Comparison of ENCODE assay signal across 28 cellular contexts in genomic region chr2:88841224-88841929, GRCh38.
A peak's percentile ranks its signal among the peaks of the same experiment; 100 is the strongest.
DNase-seq lines count a peak whose midpoint lies in the region; ATAC-seq and TF ChIP-seq lines count a peak whose summit lies in the region.
"Had no signal": no experiment of that assay in that cellular context is flagged by ENCODE, and none has a peak within 500 bp of the region (broad histone marks: within the 10 kb centered on the region; RNA-seq: fewer than 3 reads in every experiment).

No MANE protein-coding gene starts in this region.

- peaks cover 34% of the 10 kb centered on the region for H3K79me2 ChIP-seq in SU-DHL-6 (ENCODE audit: insufficient read depth, low read length)

- no peaks in the 10 kb centered on the region for H3K4me1 Mint-ChIP-seq in activated T-helper 1 cell treated with anti-CD3 and anti-CD28 coated beads, Interleukin-12 subunit alpha, Interleukin-12 subunit beta, Interleukin-2, Interleukin-4 antibody, amounts not matched to agents 30 ng/mL and 10 ng/mL and 1 ng/mL, durations not matched to agents 14 hours and 24 hours and 36 hours (ENCODE audit: low read depth)
- H3K4me1 Mint-ChIP-seq: WTC11 had no signal

- no peaks in the 10 kb centered on the region for H3K36me3 Mint-ChIP-seq in activated T-helper 1 cell treated with anti-CD3 and anti-CD28 coated beads, Interleukin-12 subunit alpha, Interleukin-12 subunit beta, Interleukin-2, Interleukin-4 antibody, amounts not matched to agents 30 ng/mL and 10 ng/mL and 1 ng/mL, durations not matched to agents 14 hours and 24 hours and 36 hours (ENCODE audit: low read depth)
- H3K36me3 Mint-ChIP-seq: activated naive CD4-positive, alpha-beta T cell treated with anti-CD3 and anti-CD28 coated beads, Interleukin-2, amount 50 U/mL, for 24 hours had no signal

- WGBS in thyroid gland, 2 donors, result 39 to 51% methylated on average over 8 of the region's 8 CpGs

- H3F3A ChIP-seq in SU-DHL-6 (ENCODE audit: insufficient read depth), result peaks cover 73% of the 10 kb centered on the region

- peak overlapping the region; percentile 73 for H3K4me2 ChIP-seq in SU-DHL-6 (ENCODE audit: low read depth, low read length, poor library complexity, severe bottlenecking)

- no peak overlapping the region for H3K4me3 Mint-ChIP-seq in activated T-helper 1 cell treated with anti-CD3 and anti-CD28 coated beads, Interleukin-12 subunit alpha, Interleukin-12 subunit beta, Interleukin-2, Interleukin-4 antibody, amounts not matched to agents 30 ng/mL and 10 ng/mL and 1 ng/mL, durations not matched to agents 14 hours and 24 hours and 36 hours
- H3K4me3 Mint-ChIP-seq: activated naive CD4-positive, alpha-beta T cell treated with anti-CD3 and anti-CD28 coated beads, Interleukin-2, amount 50 U/mL, for 24 hours; CD4-positive, alpha-beta T cell; WTC11 had no signal

- DNase-seq in DMS53 (lab: John Stamatoyannopoulos, UW), result peak; percentile 56
- no peak for DNase-seq in DMS53 treated with DMSO at 0.1 percent for 48 hours (lab: John Stamatoyannopoulos, UW; ENCODE audit: unreplicated experiment)
- DNase-seq in thyroid gland, result peak; percentile 70 to 78
- no peak for DNase-seq in NCI-H2196 (lab: John Stamatoyannopoulos, UW; ENCODE audit: unreplicated experiment)
- no peak for DNase-seq in effector CD8-positive, alpha-beta T cell (lab: John Stamatoyannopoulos, UW)
- DNase-seq in activated T-helper 1 cell treated with anti-CD3 and anti-CD28 coated beads, Interleukin-12 subunit alpha, Interleukin-12 subunit beta, Interleukin-2, Interleukin-4 antibody, amounts not matched to agents 30 ng/mL and 10 ng/mL and 1 ng/mL, durations not matched to agents 14 hours and 24 hours and 36 hours (ENCODE audit: low spot score), result no peak
- DNase-seq: activated CD4-positive, alpha-beta T cell treated with anti-CD3 and anti-CD28 coated beads, Interleukin-2, amount 50 U/mL, for 4 hours; anterior cingulate cortex; CD4-positive, alpha-beta T cell; head of caudate nucleus; NCI-H1092 treated with DMSO at 0.1 percent for 48 hours; NCI-H187; NCI-H2171; NCI-H510A treated with DMSO at 0.1 percent for 48 hours; NK-92 treated with Interleukin-12 subunit alpha and Interleukin-12 subunit beta, amount 100 ng/mL, for 24 hours; right lobe of liver; SHP77 treated with DMSO at 0.1 percent for 48 hours; stimulated activated CD4-positive, alpha-beta T cell treated with anti-CD3 and anti-CD28 coated beads, Interleukin-12 subunit alpha, Interleukin-12 subunit beta, amount 100 ng/mL, for 4 hours; stimulated activated CD4-positive, alpha-beta T cell treated with anti-CD3 and anti-CD28 coated beads, Interleukin-4, amount 100 ng/mL, for 1 hour had no signal

- H3K36me3 ChIP-seq in SU-DHL-6 (ENCODE audit: low read length) (no peaks in the 10 kb centered on the region), thyroid gland (no peaks in the 10 kb centered on the region)
- H3K36me3 ChIP-seq: right lobe of liver, suprapubic skin, vagina had no signal

- no peaks in the 10 kb centered on the region for H3K9me3 ChIP-seq in SU-DHL-6 (ENCODE audit: insufficient read depth, low read length)
- H3K9me3 ChIP-seq in thyroid gland, result no peaks in the 10 kb centered on the region
- H3K9me3 ChIP-seq: right lobe of liver, suprapubic skin, vagina had no signal

- no peaks in the 10 kb centered on the region for H3K9me2 ChIP-seq in SU-DHL-6 (replicated peaks; ENCODE audit: insufficient read depth, low read length)

- H3K4me1 ChIP-seq in thyroid gland, result peaks cover 32 to 39% of the 10 kb centered on the region in 2 donors
- H3K4me1 ChIP-seq: right lobe of liver, suprapubic skin, vagina had no signal

- peak overlapping the region; percentile 61 for H3K9ac ChIP-seq in SU-DHL-6 (ENCODE audit: low read length)

- TF ChIP-seq CTCF in SU-DHL-6 (IDR thresholded peaks at IDR 0.05; ENCODE audit: insufficient read depth, low read length, poor library complexity, severe bottlenecking) (no peak), thyroid gland (IDR thresholded peaks at IDR 0.05) (no peak)

- peak; percentile 12 for ATAC-seq in GM19351 (IDR thresholded peaks at IDR 0.05; ENCODE audit: unreplicated experiment)
- ATAC-seq: Panc1, right lobe of liver, WTC11 had no signal

- no peaks in the 10 kb centered on the region for H3K9me3 Mint-ChIP-seq in activated T-helper 1 cell treated with anti-CD3 and anti-CD28 coated beads, Interleukin-12 subunit alpha, Interleukin-12 subunit beta, Interleukin-2, Interleukin-4 antibody, amounts not matched to agents 30 ng/mL and 10 ng/mL and 1 ng/mL, durations not matched to agents 14 hours and 24 hours and 36 hours
- H3K9me3 Mint-ChIP-seq: activated naive CD4-positive, alpha-beta T cell treated with anti-CD3 and anti-CD28 coated beads, Interleukin-2, amount 50 U/mL, for 24 hours; CD4-positive, alpha-beta T cell had no signal

- TF ChIP-seq POLR2A in thyroid gland (IDR thresholded peaks at IDR 0.05), result no peak

- H3K27me3 Mint-ChIP-seq in activated T-helper 1 cell treated with anti-CD3 and anti-CD28 coated beads, Interleukin-12 subunit alpha, Interleukin-12 subunit beta, Interleukin-2, Interleukin-4 antibody, amounts not matched to agents 30 ng/mL and 10 ng/mL and 1 ng/mL, durations not matched to agents 14 hours and 24 hours and 36 hours (ENCODE audit: insufficient read depth), result peaks cover 21% of the 10 kb centered on the region

- H3K27ac ChIP-seq in SU-DHL-6 (ENCODE audit: low read depth, low read length) (peak overlapping the region; percentile 100), thyroid gland (peak overlapping the region in 2 of 3 donors; percentile 72)
- H3K27ac ChIP-seq: 22Rv1, coronary artery, right lobe of liver, suprapubic skin, vagina had no signal

- H2AFZ ChIP-seq in SU-DHL-6 (ENCODE audit: low read depth, low read length, severe bottlenecking), result no peak overlapping the region

- intact Hi-C loops in thyroid gland (cut with DNase I), result no loop called here
- intact Hi-C loops in activated T-helper 1 cell treated with anti-CD3 and anti-CD28 coated beads, Interleukin-12 subunit alpha, Interleukin-12 subunit beta, Interleukin-2, Interleukin-4 antibody, amounts not matched to agents 30 ng/mL and 10 ng/mL and 1 ng/mL, durations not matched to agents 14 hours and 24 hours and 36 hours (cut with micrococcal nuclease), result no loop called here

- H3K27me3 ChIP-seq in SU-DHL-6 (ENCODE audit: low read length), result no peaks in the 10 kb centered on the region
- H3K27me3 ChIP-seq in thyroid gland, result no peaks in the 10 kb centered on the region
- H3K27me3 ChIP-seq: right lobe of liver, vagina had no signal

- no peak overlapping the region for H3K27ac Mint-ChIP-seq in activated T-helper 1 cell treated with anti-CD3 and anti-CD28 coated beads, Interleukin-12 subunit alpha, Interleukin-12 subunit beta, Interleukin-2, Interleukin-4 antibody, amounts not matched to agents 30 ng/mL and 10 ng/mL and 1 ng/mL, durations not matched to agents 14 hours and 24 hours and 36 hours
- H3K27ac Mint-ChIP-seq: activated naive CD4-positive, alpha-beta T cell treated with anti-CD3 and anti-CD28 coated beads, Interleukin-2, amount 50 U/mL, for 24 hours; CD4-positive, alpha-beta T cell; WTC11 had no signal

- H4K20me1 ChIP-seq in SU-DHL-6 (ENCODE audit: low read depth, low read length), result no peaks in the 10 kb centered on the region

- H3K4me3 ChIP-seq in SU-DHL-6 (ENCODE audit: insufficient read depth, low read length, poor library complexity, severe bottlenecking), result peak overlapping the region; percentile 17
- H3K4me3 ChIP-seq in thyroid gland (replicated peaks in 1 of 3), result no peak overlapping the region
- H3K4me3 ChIP-seq: coronary artery, right lobe of liver, suprapubic skin, vagina had no signal

Comparison
In these comparisons a context has a peak if more than half of its experiments do, and no peak if none do; other contexts are left out.
1. DNase-seq: peak in DMS53 (single experiment) and thyroid gland (2 of 2); none in DMS53 treated with DMSO at 0.1 percent for 48 hours (single experiment), NCI-H2196 (single experiment), effector CD8-positive, alpha-beta T cell (single experiment) and activated T-helper 1 cell treated with anti-CD3 and anti-CD28 coated beads, Interleukin-12 subunit alpha, Interleukin-12 subunit beta, Interleukin-2, Interleukin-4 antibody, amounts not matched to agents 30 ng/mL and 10 ng/mL and 1 ng/mL, durations not matched to agents 14 hours and 24 hours and 36 hours (single experiment).